3 cellular contexts compared by ENCODE assay signal in the genomic region with DNA sequence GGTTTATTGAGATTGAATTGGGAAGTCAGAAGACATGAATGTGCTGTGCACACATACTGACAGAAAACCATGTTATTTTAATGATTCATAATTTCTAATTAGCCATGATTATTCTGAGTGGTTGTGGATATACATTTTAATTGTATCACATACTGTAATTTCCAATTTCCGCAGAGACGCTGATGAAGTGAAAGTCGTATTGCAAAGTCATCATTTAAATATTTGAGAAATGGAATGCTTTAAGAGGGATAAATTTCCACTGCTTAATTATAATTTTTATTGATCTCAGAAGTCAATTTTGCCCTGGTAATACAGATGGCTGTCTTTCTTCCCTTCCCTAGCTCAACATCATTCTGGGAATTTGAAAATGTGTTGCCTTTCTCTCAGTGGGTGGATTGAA.
TF ChIP-seq lines count a peak whose summit lies in the region.

No MANE protein-coding gene starts in this region.

TF ChIP-seq in A549, 52 proteins besides CTCF, POLR2A, EP300 and RAD21 (continued from another document):
- no peak for TF ChIP-seq SMC3 (IDR thresholded peaks at IDR 0.05)

TF ChIP-seq in GM23338, 12 proteins besides CTCF, POLR2A, EP300 and RAD21 (continued from another document):
- TF ChIP-seq JUNB (IDR thresholded peaks at IDR 0.05; ENCODE audit: unreplicated experiment), result no peak
- TF ChIP-seq NANOG (IDR thresholded peaks at IDR 0.05; ENCODE audit: borderline replicate concordance), result no peak
- TF ChIP-seq, protein P1, sequence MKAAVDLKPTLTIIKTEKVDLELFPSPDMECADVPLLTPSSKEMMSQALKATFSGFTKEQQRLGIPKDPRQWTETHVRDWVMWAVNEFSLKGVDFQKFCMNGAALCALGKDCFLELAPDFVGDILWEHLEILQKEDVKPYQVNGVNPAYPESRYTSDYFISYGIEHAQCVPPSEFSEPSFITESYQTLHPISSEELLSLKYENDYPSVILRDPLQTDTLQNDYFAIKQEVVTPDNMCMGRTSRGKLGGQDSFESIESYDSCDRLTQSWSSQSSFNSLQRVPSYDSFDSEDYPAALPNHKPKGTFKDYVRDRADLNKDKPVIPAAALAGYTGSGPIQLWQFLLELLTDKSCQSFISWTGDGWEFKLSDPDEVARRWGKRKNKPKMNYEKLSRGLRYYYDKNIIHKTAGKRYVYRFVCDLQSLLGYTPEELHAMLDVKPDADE (IDR thresholded peaks at IDR 0.05), result no peak
- TF ChIP-seq ZNF114 (CRISPR knock-in tag; IDR thresholded peaks at IDR 0.05), result no peak
- TF ChIP-seq, protein P2, sequence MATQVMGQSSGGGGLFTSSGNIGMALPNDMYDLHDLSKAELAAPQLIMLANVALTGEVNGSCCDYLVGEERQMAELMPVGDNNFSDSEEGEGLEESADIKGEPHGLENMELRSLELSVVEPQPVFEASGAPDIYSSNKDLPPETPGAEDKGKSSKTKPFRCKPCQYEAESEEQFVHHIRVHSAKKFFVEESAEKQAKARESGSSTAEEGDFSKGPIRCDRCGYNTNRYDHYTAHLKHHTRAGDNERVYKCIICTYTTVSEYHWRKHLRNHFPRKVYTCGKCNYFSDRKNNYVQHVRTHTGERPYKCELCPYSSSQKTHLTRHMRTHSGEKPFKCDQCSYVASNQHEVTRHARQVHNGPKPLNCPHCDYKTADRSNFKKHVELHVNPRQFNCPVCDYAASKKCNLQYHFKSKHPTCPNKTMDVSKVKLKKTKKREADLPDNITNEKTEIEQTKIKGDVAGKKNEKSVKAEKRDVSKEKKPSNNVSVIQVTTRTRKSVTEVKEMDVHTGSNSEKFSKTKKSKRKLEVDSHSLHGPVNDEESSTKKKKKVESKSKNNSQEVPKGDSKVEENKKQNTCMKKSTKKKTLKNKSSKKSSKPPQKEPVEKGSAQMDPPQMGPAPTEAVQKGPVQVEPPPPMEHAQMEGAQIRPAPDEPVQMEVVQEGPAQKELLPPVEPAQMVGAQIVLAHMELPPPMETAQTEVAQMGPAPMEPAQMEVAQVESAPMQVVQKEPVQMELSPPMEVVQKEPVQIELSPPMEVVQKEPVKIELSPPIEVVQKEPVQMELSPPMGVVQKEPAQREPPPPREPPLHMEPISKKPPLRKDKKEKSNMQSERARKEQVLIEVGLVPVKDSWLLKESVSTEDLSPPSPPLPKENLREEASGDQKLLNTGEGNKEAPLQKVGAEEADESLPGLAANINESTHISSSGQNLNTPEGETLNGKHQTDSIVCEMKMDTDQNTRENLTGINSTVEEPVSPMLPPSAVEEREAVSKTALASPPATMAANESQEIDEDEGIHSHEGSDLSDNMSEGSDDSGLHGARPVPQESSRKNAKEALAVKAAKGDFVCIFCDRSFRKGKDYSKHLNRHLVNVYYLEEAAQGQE (IDR thresholded peaks at IDR 0.05; ENCODE audit: unreplicated experiment), result no peak
- TF ChIP-seq POLR2AphosphoS5 (IDR thresholded peaks at IDR 0.05; ENCODE audit: low read depth), result no peak
- no peak for TF ChIP-seq CREB1 (CRISPR knock-in tag; IDR thresholded peaks at IDR 0.05; ENCODE audit: low read depth)

TF ChIP-seq in K562, 482 proteins besides CTCF, POLR2A, EP300 and RAD21 (continued from another document):
- no peak for TF ChIP-seq STAG1 (CRISPR knock-in tag; IDR thresholded peaks at IDR 0.05; ENCODE audit: borderline replicate concordance)
